In genomic region chr9:34628656-34629491, GRCh38 we compare ENCODE assay signal across 8 cellular contexts. TPM values are rescaled to one million over a fixed set of nuclear protein-coding genes. Genes with fewer than 3 reads are reported as not detected.
DNase-seq lines count a peak whose midpoint lies in the region; ATAC-seq and TF ChIP-seq lines count a peak whose summit lies in the region.

TSS of gene ARID3C (minus strand) at chr9:34629066. CDS start at chr9:34628014, 1,052 bp downstream.

- H3K36me3 ChIP-seq in right lobe of liver (no peaks in the 10 kb centered on the region), subcutaneous abdominal adipose tissue (ENCODE audit: control insufficient read depth in 5 of 5, insufficient read depth in 5 of 5, low read length in 5 of 5) (no peaks in the 10 kb centered on the region)

- no peak for TF ChIP-seq POLR2A in right lobe of liver (IDR thresholded peaks at IDR 0.05)

- H3K4me3 ChIP-seq in right lobe of liver (peak within 1 kb of the TSS; percentile 34 to 50 (median 49)), subcutaneous abdominal adipose tissue (ENCODE audit: low read depth in 1 of 5, low read length in 5 of 5) (peak within 1 kb of the TSS; percentile 20 to 54 (median 50))

- no peaks in the 10 kb centered on the region for H3K9me3 Mint-ChIP-seq in central memory CD8-positive, alpha-beta T cell

- in situ Hi-C loops in ACHN (cut with HindIII; ENCODE audit: low pct_ligation_motif_present, low pct_unique_long_range_greater_than_20kb, low sequenced_read_pairs): no loop called here

- DNase-seq in Right ventricle myocardium inferior (ENCODE audit: missing footprints) (peak; percentile 64), cardiac septum (ENCODE audit: low spot score) (no peak), T-helper 17 cell (peak in 2 of 3 donors; percentile 36 to 45), right lobe of liver (peak; percentile 68 to 72 (median 68)), ACHN (no peak)
- DNase-seq in central memory CD8-positive, alpha-beta T cell (ENCODE audit: low spot score in 2 of 2): peak in 1 of 2 donors; percentile 22

- peak within 1 kb of the TSS; percentile 68 for H3K27ac Mint-ChIP-seq in T-helper 17 cell
- peak within 1 kb of the TSS; percentile 0 for H3K27ac Mint-ChIP-seq in central memory CD8-positive, alpha-beta T cell (ENCODE audit: low read depth)

- H3K9me3 ChIP-seq in T-helper 17 cell (ENCODE audit: control insufficient read depth, low read length, poor library complexity, severe bottlenecking) (no peaks in the 10 kb centered on the region), right lobe of liver (no peaks in the 10 kb centered on the region), subcutaneous abdominal adipose tissue (ENCODE audit: control insufficient read depth in 5 of 5, low read length in 5 of 5) (no peaks in the 10 kb centered on the region)

- intact Hi-C loops in Right ventricle myocardium inferior (cut with DNase I) (no loop called here), cardiac septum (cut with DNase I) (no loop called here), right lobe of liver (cut with DNase I) (no loop called here)

- H3K4me1 ChIP-seq in right lobe of liver (peaks cover 0 to 36% (median 9%) of the 10 kb centered on the region in 4 donors), subcutaneous abdominal adipose tissue (ENCODE audit: control insufficient read depth in 5 of 5, insufficient read depth in 5 of 5, low read length in 5 of 5) (peaks cover 0 to 15% (median 11%) of the 10 kb centered on the region in 5 donors)

- ATAC-seq in Right ventricle myocardium inferior (peak; percentile 62), T-helper 17 cell (peak; percentile 86), right lobe of liver (peak; percentile 62 to 77 (median 72)), GM21528 (IDR thresholded peaks at IDR 0.05; ENCODE audit: low FRiP score, unreplicated experiment) (no peak)
- ATAC-seq in central memory CD8-positive, alpha-beta T cell (replicated peaks; ENCODE audit: extremely low read depth, poor library complexity, severe bottlenecking): peak; percentile 78

- peak within 1 kb of the TSS in 1 of 3 donors; percentile 83 for H3K27ac ChIP-seq in right lobe of liver
- H3K27ac ChIP-seq in subcutaneous abdominal adipose tissue (ENCODE audit: low read depth, low read length): no peak within 1 kb of the TSS

- 7% methylated on average over 10 of the region's 69 CpGs for WGBS in right lobe of liver (ENCODE audit: insufficient coverage, low coverage, low lambda C conversion rate, missing lambda C conversion rate)

- H3K36me3 Mint-ChIP-seq in T-helper 17 cell (ENCODE audit: low read depth): peaks cover 11% of the 10 kb centered on the region
- H3K36me3 Mint-ChIP-seq in central memory CD8-positive, alpha-beta T cell (ENCODE audit: insufficient read depth): peaks cover 5% of the 10 kb centered on the region

- peaks cover 31% of the 10 kb centered on the region for H3K4me1 Mint-ChIP-seq in T-helper 17 cell
- H3K4me1 Mint-ChIP-seq in central memory CD8-positive, alpha-beta T cell: peaks cover 18% of the 10 kb centered on the region

- peaks cover 53% of the 10 kb centered on the region for H3K27me3 Mint-ChIP-seq in T-helper 17 cell
- H3K27me3 Mint-ChIP-seq in central memory CD8-positive, alpha-beta T cell: peaks cover 66% of the 10 kb centered on the region

- no peak for TF ChIP-seq CTCF in right lobe of liver (IDR thresholded peaks at IDR 0.05)

- H3K9ac ChIP-seq in subcutaneous abdominal adipose tissue (ENCODE audit: low read length in 5 of 5): peak within 1 kb of the TSS in 1 of 5 donors; percentile 56

- peak within 1 kb of the TSS; percentile 98 for H3K4me3 Mint-ChIP-seq in T-helper 17 cell
- peak within 1 kb of the TSS; percentile 79 for H3K4me3 Mint-ChIP-seq in central memory CD8-positive, alpha-beta T cell

- H3K27me3 ChIP-seq in right lobe of liver (no peaks in the 10 kb centered on the region), subcutaneous abdominal adipose tissue (ENCODE audit: control insufficient read depth in 5 of 5, insufficient read depth in 4 of 5, low read length in 5 of 5) (peaks cover 48 to 66% (median 63%) of the 10 kb centered on the region in 5 donors)

RNA-seq across cellular contexts. Expression of gene ARID3C, which starts in this region (rescaled TPM):
- total RNA-seq in Right ventricle myocardium inferior: not detected
- not detected for total RNA-seq in cardiac septum
- under 1 TPM in 1 of 2 donors, not detected in 1; 0.27 TPM for total RNA-seq in T-helper 17 cell
- 1 to 10 TPM; 1.7 to 6.7 (median 2.5) TPM for total RNA-seq in right lobe of liver

Comparison
In these comparisons a context has a peak if more than half of its experiments do, and no peak if none do; other contexts are left out.
1. Peak in DNase-seq and ATAC-seq in Right ventricle myocardium inferior; RNA of the gene not detected or under 1 TPM.
2. Peak in DNase-seq and ATAC-seq in T-helper 17 cell; RNA of the gene not detected or under 1 TPM.
3. DNase-seq: peak in right lobe of liver (3 of 3); none in cardiac septum (single experiment) and ACHN (single experiment).